Comparison of ENCODE assay signal across 9 cellular contexts in genomic region chr20:46091622-46092602, GRCh38. TPM values are rescaled to one million over a fixed set of nuclear protein-coding genes. Genes with fewer than 3 reads are reported as not detected.
DNase-seq lines count a peak whose midpoint lies in the region; ATAC-seq, FAIRE-seq and TF ChIP-seq lines count a peak whose summit lies in the region.
"Not testable (repeated sequence)": the region's sequence is repeated elsewhere in the genome, so short reads cannot be mapped to it uniquely, and the experiment has no call there.
"Had no signal": no experiment of that assay in that cellular context is flagged by ENCODE, and none has a peak within 500 bp of the region (broad histone marks: within the 10 kb centered on the region; RNA-seq: fewer than 3 reads in every experiment).

No MANE protein-coding gene starts in this region.

- not testable (repeated sequence) for H3K9me3 ChIP-seq in ES-I3 (ENCODE audit: control insufficient read depth, insufficient read depth, low read length); H9 (ENCODE audit: control insufficient read depth, low read depth, low read length); RWPE2 (ENCODE audit: severe bottlenecking); hepatocyte (ENCODE audit: low read depth); kidney (ENCODE audit: control insufficient read depth in 1 of 2, low read length in 2 of 2); neuronal stem cell (replicated peaks in 1 of 2; ENCODE audit: control insufficient read depth in 2 of 2, insufficient read depth in 1 of 2, low read depth in 1 of 2, low read length in 2 of 2); testis

- not testable (repeated sequence) for H2BK20ac ChIP-seq in H9 (ENCODE audit: low read depth, low read length, poor library complexity, severe bottlenecking)

- peaks cover 14 to 19% of the 10 kb centered on the region in 2 experiments for H3K4me1 Mint-ChIP-seq in H9

- not testable (repeated sequence) for H3K36me3 Mint-ChIP-seq in H9 (ENCODE audit: insufficient read depth in 1 of 3, low read depth in 3 of 3)

- not testable (repeated sequence) for H3K27me3 ChIP-seq in H9 (ENCODE audit: insufficient read depth, low read length); RWPE2 (ENCODE audit: insufficient read depth, poor library complexity, severe bottlenecking); hepatocyte; neuronal stem cell (ENCODE audit: control insufficient read depth in 3 of 3, insufficient read depth in 3 of 3, low read depth in 1 of 3, low read length in 3 of 3); testis

- not testable (repeated sequence) for H3K23me2 ChIP-seq in H9 (ENCODE audit: insufficient read length, low read depth, low read length, poor library complexity, severe bottlenecking)

- H2BK5ac ChIP-seq in H9 (ENCODE audit: insufficient read length, low read length); neuronal stem cell (ENCODE audit: low read length): not testable (repeated sequence)

- H3K79me1 ChIP-seq in H9 (ENCODE audit: insufficient read depth, low read depth, low read length, poor library complexity, severe bottlenecking); neuronal stem cell (ENCODE audit: low read depth, low read length): not testable (repeated sequence)

- not testable (repeated sequence) for H3K36me3 ChIP-seq in ES-I3 (ENCODE audit: insufficient read depth, low read length); RWPE2 (ENCODE audit: low read depth); hepatocyte (replicated peaks; ENCODE audit: insufficient read depth, low read depth); kidney (ENCODE audit: control insufficient read depth in 1 of 2, insufficient read depth in 2 of 2, low read length in 2 of 2); neuronal stem cell (replicated peaks in 1 of 2; ENCODE audit: control insufficient read depth in 2 of 2, insufficient read depth in 2 of 2, low read length in 2 of 2); testis (ENCODE audit: low read depth, missing control alignments)

- peak; percentile 70 for DNase-seq in H9
- DNase-seq in RWPE2 (ENCODE audit: low spot score): peak; percentile 85
- DNase-seq in ecto neural progenitor cell (ENCODE audit: low spot score): peak; percentile 60
- DNase-seq in hepatocyte (ENCODE audit: low spot score); neuronal stem cell (ENCODE audit: low spot score): not testable (repeated sequence)
- DNase-seq in kidney: peak; percentile 78
- peak; percentile 59 for DNase-seq in testis

- not testable (repeated sequence) for H3K4me3 Mint-ChIP-seq in H9

- ATAC-seq in RWPE2 (ENCODE audit: low read depth): not testable (repeated sequence)

- H3K9me2 ChIP-seq in hepatocyte (replicated peaks; ENCODE audit: insufficient read depth): not testable (repeated sequence)

- not testable (repeated sequence) for H4K5ac ChIP-seq in H9 (ENCODE audit: insufficient read length, low read depth, low read length)

- not testable (repeated sequence) for H3K27ac Mint-ChIP-seq in H9

- not testable (repeated sequence) for H4K91ac ChIP-seq in H9 (ENCODE audit: insufficient read length, low read depth, low read length); neuronal stem cell (ENCODE audit: low read depth, low read length, poor library complexity)

- TF ChIP-seq POLR2A in testis (IDR thresholded peaks at IDR 0.05): not testable (repeated sequence)

- H2AFZ ChIP-seq in H9 (ENCODE audit: low read length); hepatocyte; neuronal stem cell (ENCODE audit: low read length): not testable (repeated sequence)

- intact Hi-C loops in kidney (cut with DNase I); testis (cut with DNase I; ENCODE audit: low total_unique reads): not testable (repeated sequence)

- FAIRE-seq in kidney (lab: Jason Lieb, UNC): not testable (repeated sequence)

- not testable (repeated sequence) for H2BK120ac ChIP-seq in H9 (ENCODE audit: low read depth, low read length, poor library complexity, severe bottlenecking); neuronal stem cell (ENCODE audit: low read depth, low read length)

- H3K23ac ChIP-seq in H9 (ENCODE audit: insufficient read length, low read depth, low read length): not testable (repeated sequence)
- H3K23ac ChIP-seq in neuronal stem cell (ENCODE audit: low read depth, low read length, poor library complexity): peak overlapping the region; percentile 52

- not testable (repeated sequence) for H2AK5ac ChIP-seq in H9 (ENCODE audit: insufficient read length, low read length); neuronal stem cell (ENCODE audit: low read depth, low read length)

- not testable (repeated sequence) for H3K27me3 Mint-ChIP-seq in H9 (ENCODE audit: low read depth)

- H3K4ac ChIP-seq in H9 (ENCODE audit: low read depth, low read length); neuronal stem cell (ENCODE audit: low read length): not testable (repeated sequence)

- peaks cover 12% of the 10 kb centered on the region; the same call in 1 of the 2 replicates for H3K79me2 ChIP-seq in H9 (ENCODE audit: insufficient read depth, low read length)
- H3K79me2 ChIP-seq in hepatocyte: peaks cover 25% of the 10 kb centered on the region

- H4K8ac ChIP-seq in H9 (replicated peaks; ENCODE audit: insufficient read length, low read depth, low read length): not testable (repeated sequence)
- peak overlapping the region; percentile 10 for H4K8ac ChIP-seq in neuronal stem cell (ENCODE audit: low read depth, low read length)

- H3K56ac ChIP-seq in H9 (ENCODE audit: insufficient read length, low read depth, low read length): not testable (repeated sequence)

- H2BK12ac ChIP-seq in H9 (ENCODE audit: insufficient read length, low read depth, low read length): not testable (repeated sequence)
- peak overlapping the region; percentile 98 for H2BK12ac ChIP-seq in neuronal stem cell (ENCODE audit: low read length)

- not testable (repeated sequence) for H3K4me2 ChIP-seq in H9 (ENCODE audit: insufficient read depth, insufficient read length, low read length); neuronal stem cell (ENCODE audit: insufficient read depth, low read length, poor library complexity, severe bottlenecking)
- H3K4me2 ChIP-seq in hepatocyte: peak overlapping the region; percentile 65

- not testable (repeated sequence) for H3K4me3 ChIP-seq in RWPE2 (ENCODE audit: severe bottlenecking); hepatocyte; kidney (ENCODE audit: low read length in 2 of 2); neuronal stem cell (ENCODE audit: low read length in 2 of 2)
- peak overlapping the region; percentile 31 to 36 for H3K4me3 ChIP-seq in testis

- not testable (repeated sequence) for H3K14ac ChIP-seq in H9 (ENCODE audit: insufficient read depth, low read length)
- H3K14ac ChIP-seq in neuronal stem cell (ENCODE audit: low read length): peak overlapping the region; percentile 32

- H3K9ac ChIP-seq in ES-I3 (ENCODE audit: low read depth, low read length): peak overlapping the region; percentile 40; the same call in 1 of the 2 replicates
- not testable (repeated sequence) for H3K9ac ChIP-seq in H9 (ENCODE audit: extremely low read depth, insufficient read length, low read length); kidney (ENCODE audit: low read length in 2 of 2); neuronal stem cell (ENCODE audit: low read depth, low read length, poor library complexity)

- H3K27ac ChIP-seq in H9 (ENCODE audit: insufficient read length, low read depth, low read length); RWPE2 (ENCODE audit: poor library complexity, severe bottlenecking); hepatocyte; kidney (ENCODE audit: low read depth in 2 of 2, low read length in 2 of 2); neuronal stem cell (replicated peaks; ENCODE audit: low read length); testis: not testable (repeated sequence)

- TF ChIP-seq CTCF in H9 (conservative IDR thresholded peaks at IDR 0.05); RWPE2 (IDR thresholded peaks at IDR 0.05; ENCODE audit: poor library complexity, severe bottlenecking); hepatocyte (IDR thresholded peaks at IDR 0.05; ENCODE audit: poor library complexity); kidney (IDR thresholded peaks at IDR 0.05; ENCODE audit: borderline replicate concordance, extremely low read depth, insufficient read depth); testis (IDR thresholded peaks at IDR 0.05): not testable (repeated sequence)

- H3K9me3 Mint-ChIP-seq in H9: not testable (repeated sequence)

- not testable (repeated sequence) for H2BK15ac ChIP-seq in H9 (ENCODE audit: low read depth, low read length); neuronal stem cell (ENCODE audit: low read length)

- H3K18ac ChIP-seq in H9 (ENCODE audit: insufficient read length, low read depth, low read length) (peak overlapping the region; percentile 7), neuronal stem cell (ENCODE audit: low read length) (peak overlapping the region; percentile 79)

- not testable (repeated sequence) for H4K20me1 ChIP-seq in H9 (ENCODE audit: control insufficient read depth, insufficient read depth, insufficient read length)
- peaks cover 25% of the 10 kb centered on the region for H4K20me1 ChIP-seq in hepatocyte (ENCODE audit: insufficient read depth, poor library complexity, severe bottlenecking)

- H3T11ph ChIP-seq in H9 (ENCODE audit: low read length): not testable (repeated sequence)

- no CpG with 5 or more reads among the region's 52 CpGs for WGBS in H9 (ENCODE audit: extremely low coverage, insufficient read length, low lambda C conversion rate)
- 55% methylated on average over 41 of the region's 52 CpGs for WGBS in hepatocyte (ENCODE audit: low lambda C conversion rate, missing lambda C conversion rate)
- WGBS in neuronal stem cell (ENCODE audit: extremely low coverage in 2 of 2, insufficient read length in 2 of 2, insufficient replicate concordance in 1 of 2), 2 donors: no CpG with 5 or more reads among the region's 52 CpGs
- whole genome bisulfite sequencing in testis, 2 donors: 73 to 85% methylated on average over 27 to 50 of the region's 52 CpGs

- not testable (repeated sequence) for H3K4me1 ChIP-seq in ES-I3 (ENCODE audit: insufficient read depth, low read length); H9 (ENCODE audit: insufficient read depth, low read length); kidney (ENCODE audit: control insufficient read depth in 1 of 2, insufficient read depth in 1 of 2, low read depth in 1 of 2, low read length in 2 of 2)
- H3K4me1 ChIP-seq in RWPE2 (ENCODE audit: insufficient read depth, poor library complexity, severe bottlenecking): peaks cover 20% of the 10 kb centered on the region
- H3K4me1 ChIP-seq in hepatocyte (ENCODE audit: insufficient read depth): peaks cover 15% of the 10 kb centered on the region
- H3K4me1 ChIP-seq in neuronal stem cell (ENCODE audit: control insufficient read depth in 2 of 2, insufficient read depth in 1 of 2, low read depth in 1 of 2, low read length in 2 of 2): peaks cover 4 to 13% of the 10 kb centered on the region in 2 donors
- H3K4me1 ChIP-seq in testis: peaks cover 14% of the 10 kb centered on the region

RNA-seq across cellular contexts. Expression of gene NCOA5, which starts 2.1 kb away (rescaled TPM):
- total RNA-seq in H9 (2021) (55.7 and 60.1 TPM in 2 replicates), hepatocyte (24.0 and 25.6 TPM in 2 replicates), kidney (28.3 TPM), testis (10 to 100 TPM; 55.6 to 66.2 TPM)
- polyA plus RNA-seq in hepatocyte (24.1 and 26.2 TPM in 2 replicates), kidney (ENCODE audit: insufficient read depth, low read depth, low replicate concordance) (15.4 TPM), testis (ENCODE audit: insufficient read depth, low read depth, low replicate concordance) (64.0 TPM)
- 15.5 TPM for polyA plus RNA-seq in neuronal stem cell (2013, experiment 1 of 2)
- 15.9 TPM for polyA plus RNA-seq in neuronal stem cell (2013, experiment 2 of 2)

RNA-seq across cellular contexts. Expression of gene CD40, which starts 26.2 kb away (rescaled TPM):
- total RNA-seq in H9 (2021) (7.8 and 8.6 TPM in 2 replicates), hepatocyte (2.8 and 3.2 TPM in 2 replicates), kidney (25.2 TPM), testis (1 to 10 TPM; 5.0 to 5.3 TPM)
- polyA plus RNA-seq in hepatocyte (8.0 and 10.3 TPM in 2 replicates), kidney (ENCODE audit: insufficient read depth, low read depth, low replicate concordance) (15.7 TPM), testis (ENCODE audit: insufficient read depth, low read depth, low replicate concordance) (8.8 TPM)
- 5.5 TPM for polyA plus RNA-seq in neuronal stem cell (2013, experiment 1 of 2)
- polyA plus RNA-seq in neuronal stem cell (2013, experiment 2 of 2): 6.2 TPM
- total RNA-seq: Caco-2 had no signal
